In the genomic region with DNA sequence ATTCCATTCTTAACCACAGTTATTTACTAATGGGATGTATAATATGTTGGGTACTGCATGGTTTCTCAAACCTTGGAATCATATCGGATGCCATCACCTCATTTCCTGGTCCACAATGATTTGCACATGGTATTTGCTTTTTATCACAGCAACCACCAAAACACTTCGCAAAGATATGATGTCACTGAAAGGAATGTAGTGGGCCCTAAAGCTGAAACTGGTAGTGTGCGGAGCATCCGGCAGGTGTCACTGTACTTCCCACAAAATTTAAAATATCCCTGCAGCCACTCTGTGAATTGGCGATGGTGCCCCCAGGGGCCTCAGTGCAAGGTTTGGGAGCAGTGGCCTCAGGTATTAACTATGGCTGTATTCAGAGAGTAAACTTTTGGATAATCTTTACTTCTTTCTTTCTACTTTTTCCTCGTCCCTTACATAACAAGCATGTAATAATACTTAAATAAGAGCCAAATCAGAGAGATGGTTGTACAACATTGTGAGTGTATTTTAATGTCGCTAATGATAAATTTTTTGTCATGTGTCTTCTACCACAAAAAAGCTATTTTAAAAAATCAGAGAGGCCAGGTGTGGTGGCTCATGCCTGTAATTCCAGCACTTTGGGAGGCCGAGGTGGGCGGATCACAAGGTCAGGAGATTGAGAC, we compare ENCODE assay signal across 1 cellular context.
TF ChIP-seq lines count a peak whose summit lies in the region.

No MANE protein-coding gene starts in this region.

TF ChIP-seq in GM23338, 12 proteins besides CTCF, POLR2A, EP300 and RAD21 (continued from another document):
- TF ChIP-seq, protein P1, sequence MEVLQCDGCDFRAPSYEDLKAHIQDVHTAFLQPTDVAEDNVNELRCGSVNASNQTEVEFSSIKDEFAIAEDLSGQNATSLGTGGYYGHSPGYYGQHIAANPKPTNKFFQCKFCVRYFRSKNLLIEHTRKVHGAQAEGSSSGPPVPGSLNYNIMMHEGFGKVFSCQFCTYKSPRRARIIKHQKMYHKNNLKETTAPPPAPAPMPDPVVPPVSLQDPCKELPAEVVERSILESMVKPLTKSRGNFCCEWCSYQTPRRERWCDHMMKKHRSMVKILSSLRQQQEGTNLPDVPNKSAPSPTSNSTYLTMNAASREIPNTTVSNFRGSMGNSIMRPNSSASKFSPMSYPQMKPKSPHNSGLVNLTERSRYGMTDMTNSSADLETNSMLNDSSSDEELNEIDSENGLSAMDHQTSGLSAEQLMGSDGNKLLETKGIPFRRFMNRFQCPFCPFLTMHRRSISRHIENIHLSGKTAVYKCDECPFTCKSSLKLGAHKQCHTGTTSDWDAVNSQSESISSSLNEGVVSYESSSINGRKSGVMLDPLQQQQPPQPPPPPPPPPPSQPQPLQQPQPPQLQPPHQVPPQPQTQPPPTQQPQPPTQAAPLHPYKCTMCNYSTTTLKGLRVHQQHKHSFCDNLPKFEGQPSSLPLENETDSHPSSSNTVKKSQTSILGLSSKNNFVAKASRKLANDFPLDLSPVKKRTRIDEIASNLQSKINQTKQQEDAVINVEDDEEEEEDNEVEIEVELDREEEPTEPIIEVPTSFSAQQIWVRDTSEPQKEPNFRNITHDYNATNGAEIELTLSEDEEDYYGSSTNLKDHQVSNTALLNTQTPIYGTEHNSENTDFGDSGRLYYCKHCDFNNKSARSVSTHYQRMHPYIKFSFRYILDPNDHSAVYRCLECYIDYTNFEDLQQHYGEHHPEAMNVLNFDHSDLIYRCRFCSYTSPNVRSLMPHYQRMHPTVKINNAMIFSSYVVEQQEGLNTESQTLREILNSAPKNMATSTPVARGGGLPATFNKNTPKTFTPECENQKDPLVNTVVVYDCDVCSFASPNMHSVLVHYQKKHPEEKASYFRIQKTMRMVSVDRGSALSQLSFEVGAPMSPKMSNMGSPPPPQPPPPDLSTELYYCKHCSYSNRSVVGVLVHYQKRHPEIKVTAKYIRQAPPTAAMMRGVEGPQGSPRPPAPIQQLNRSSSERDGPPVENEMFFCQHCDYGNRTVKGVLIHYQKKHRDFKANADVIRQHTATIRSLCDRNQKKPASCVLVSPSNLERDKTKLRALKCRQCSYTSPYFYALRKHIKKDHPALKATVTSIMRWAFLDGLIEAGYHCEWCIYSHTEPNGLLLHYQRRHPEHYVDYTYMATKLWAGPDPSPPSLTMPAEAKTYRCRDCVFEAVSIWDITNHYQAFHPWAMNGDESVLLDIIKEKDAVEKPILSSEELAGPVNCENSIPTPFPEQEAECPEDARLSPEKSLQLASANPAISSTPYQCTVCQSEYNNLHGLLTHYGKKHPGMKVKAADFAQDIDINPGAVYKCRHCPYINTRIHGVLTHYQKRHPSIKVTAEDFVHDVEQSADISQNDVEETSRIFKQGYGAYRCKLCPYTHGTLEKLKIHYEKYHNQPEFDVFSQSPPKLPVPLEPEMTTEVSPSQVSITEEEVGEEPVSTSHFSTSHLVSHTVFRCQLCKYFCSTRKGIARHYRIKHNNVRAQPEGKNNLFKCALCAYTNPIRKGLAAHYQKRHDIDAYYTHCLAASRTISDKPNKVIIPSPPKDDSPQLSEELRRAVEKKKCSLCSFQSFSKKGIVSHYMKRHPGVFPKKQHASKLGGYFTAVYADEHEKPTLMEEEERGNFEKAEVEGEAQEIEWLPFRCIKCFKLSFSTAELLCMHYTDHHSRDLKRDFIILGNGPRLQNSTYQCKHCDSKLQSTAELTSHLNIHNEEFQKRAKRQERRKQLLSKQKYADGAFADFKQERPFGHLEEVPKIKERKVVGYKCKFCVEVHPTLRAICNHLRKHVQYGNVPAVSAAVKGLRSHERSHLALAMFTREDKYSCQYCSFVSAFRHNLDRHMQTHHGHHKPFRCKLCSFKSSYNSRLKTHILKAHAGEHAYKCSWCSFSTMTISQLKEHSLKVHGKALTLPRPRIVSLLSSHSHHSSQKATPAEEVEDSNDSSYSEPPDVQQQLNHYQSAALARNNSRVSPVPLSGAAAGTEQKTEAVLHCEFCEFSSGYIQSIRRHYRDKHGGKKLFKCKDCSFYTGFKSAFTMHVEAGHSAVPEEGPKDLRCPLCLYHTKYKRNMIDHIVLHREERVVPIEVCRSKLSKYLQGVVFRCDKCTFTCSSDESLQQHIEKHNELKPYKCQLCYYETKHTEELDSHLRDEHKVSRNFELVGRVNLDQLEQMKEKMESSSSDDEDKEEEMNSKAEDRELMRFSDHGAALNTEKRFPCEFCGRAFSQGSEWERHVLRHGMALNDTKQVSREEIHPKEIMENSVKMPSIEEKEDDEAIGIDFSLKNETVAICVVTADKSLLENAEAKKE (CRISPR knock-in tag; IDR thresholded peaks at IDR 0.05): no peak
- TF ChIP-seq ZNF331 (CRISPR knock-in tag; IDR thresholded peaks at IDR 0.05; ENCODE audit: low read depth): no peak
- no peak for TF ChIP-seq ZNF114 (CRISPR knock-in tag; IDR thresholded peaks at IDR 0.05)
- no peak for TF ChIP-seq CREB1 (CRISPR knock-in tag; IDR thresholded peaks at IDR 0.05; ENCODE audit: low read depth)
- no peak for TF ChIP-seq STAT1 (IDR thresholded peaks at IDR 0.05; ENCODE audit: unreplicated experiment)
